Comparison of ENCODE assay signal across 8 cellular contexts in the genomic region with DNA sequence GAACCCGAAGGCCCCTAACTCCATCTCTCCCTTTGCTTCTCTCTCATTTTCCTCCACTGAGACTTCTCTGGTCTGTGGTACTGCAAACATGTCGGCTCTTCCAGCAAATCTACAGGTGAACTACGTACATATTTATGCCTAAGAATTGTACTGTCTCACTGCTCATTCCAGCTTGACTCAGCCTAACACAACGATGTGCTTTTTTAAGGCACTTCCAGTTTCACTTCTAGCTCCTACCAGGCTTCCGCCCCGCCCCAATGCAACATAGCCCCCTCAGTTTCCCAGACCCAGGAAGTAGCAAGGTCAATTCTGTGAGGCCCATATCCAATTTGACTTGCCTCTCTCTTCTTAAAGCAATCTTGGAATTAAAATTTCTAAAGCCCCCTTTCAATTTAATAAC.
DNase-seq lines count a peak whose midpoint lies in the region; ATAC-seq, FAIRE-seq and TF ChIP-seq lines count a peak whose summit lies in the region.

No MANE protein-coding gene starts in this region.

- FAIRE-seq in islet of Langerhans (lab: Jason Lieb, UNC) (peak; percentile 82), urothelium cell line (lab: Jason Lieb, UNC) (no peak)

- ATAC-seq in GM18519 (IDR thresholded peaks at IDR 0.05; ENCODE audit: low FRiP score, unreplicated experiment) (peak; percentile 71), HG02973 (IDR thresholded peaks at IDR 0.05; ENCODE audit: unreplicated experiment) (peak; percentile 82), SK-N-SH treated with all-trans-retinoic acid at 6 μM for 48 hours (peak; percentile 79)

- peak; percentile 30 for DNase-seq in amniotic stem cell (lab: John Stamatoyannopoulos, UW)
- peak; percentile 64 for DNase-seq in stimulated activated CD4-positive, alpha-beta T cell treated with anti-CD3 and anti-CD28 coated beads, Interleukin-4, amount 100 ng/mL, for 24 hours
- no peak for DNase-seq in SHP77 (lab: John Stamatoyannopoulos, UW)
- DNase-seq in urothelium cell line (ENCODE audit: low spot score): no peak

TF ChIP-seq in SK-N-SH treated with all-trans-retinoic acid at 6 μM for 48 hours, 23 proteins besides CTCF, POLR2A, EP300 and RAD21:
- TF ChIP-seq CSDC2 (CRISPR knock-in tag; IDR thresholded peaks at IDR 0.05): no peak
- no peak for TF ChIP-seq ZC3H10 (CRISPR knock-in tag; IDR thresholded peaks at IDR 0.05)
- no peak for TF ChIP-seq ZFP3 (CRISPR knock-in tag; IDR thresholded peaks at IDR 0.05)
- TF ChIP-seq ZFP30 (CRISPR knock-in tag; IDR thresholded peaks at IDR 0.05): no peak
- no peak for TF ChIP-seq POU6F1 (CRISPR knock-in tag; IDR thresholded peaks at IDR 0.05; ENCODE audit: borderline replicate concordance, low read depth)
- no peak for TF ChIP-seq ZNF8 (CRISPR knock-in tag; IDR thresholded peaks at IDR 0.05)
- no peak for TF ChIP-seq ZNF70 (CRISPR knock-in tag; IDR thresholded peaks at IDR 0.05)
- no peak for TF ChIP-seq GLIS3 (CRISPR knock-in tag; IDR thresholded peaks at IDR 0.05)
- no peak for TF ChIP-seq TCF4 (CRISPR knock-in tag; IDR thresholded peaks at IDR 0.05; ENCODE audit: borderline replicate concordance)
- TF ChIP-seq BACH2 (CRISPR knock-in tag; IDR thresholded peaks at IDR 0.05; ENCODE audit: borderline replicate concordance): no peak
- TF ChIP-seq ESRRG (CRISPR knock-in tag; IDR thresholded peaks at IDR 0.05): no peak
- no peak for TF ChIP-seq ISL1 (CRISPR knock-in tag; IDR thresholded peaks at IDR 0.05)
- no peak for TF ChIP-seq TOX (CRISPR knock-in tag; IDR thresholded peaks at IDR 0.05; ENCODE audit: borderline replicate concordance)
- TF ChIP-seq RARB (CRISPR knock-in tag; IDR thresholded peaks at IDR 0.05): no peak
- TF ChIP-seq PATZ1 (CRISPR knock-in tag; IDR thresholded peaks at IDR 0.05; ENCODE audit: borderline replicate concordance): no peak
- TF ChIP-seq, protein P1, sequence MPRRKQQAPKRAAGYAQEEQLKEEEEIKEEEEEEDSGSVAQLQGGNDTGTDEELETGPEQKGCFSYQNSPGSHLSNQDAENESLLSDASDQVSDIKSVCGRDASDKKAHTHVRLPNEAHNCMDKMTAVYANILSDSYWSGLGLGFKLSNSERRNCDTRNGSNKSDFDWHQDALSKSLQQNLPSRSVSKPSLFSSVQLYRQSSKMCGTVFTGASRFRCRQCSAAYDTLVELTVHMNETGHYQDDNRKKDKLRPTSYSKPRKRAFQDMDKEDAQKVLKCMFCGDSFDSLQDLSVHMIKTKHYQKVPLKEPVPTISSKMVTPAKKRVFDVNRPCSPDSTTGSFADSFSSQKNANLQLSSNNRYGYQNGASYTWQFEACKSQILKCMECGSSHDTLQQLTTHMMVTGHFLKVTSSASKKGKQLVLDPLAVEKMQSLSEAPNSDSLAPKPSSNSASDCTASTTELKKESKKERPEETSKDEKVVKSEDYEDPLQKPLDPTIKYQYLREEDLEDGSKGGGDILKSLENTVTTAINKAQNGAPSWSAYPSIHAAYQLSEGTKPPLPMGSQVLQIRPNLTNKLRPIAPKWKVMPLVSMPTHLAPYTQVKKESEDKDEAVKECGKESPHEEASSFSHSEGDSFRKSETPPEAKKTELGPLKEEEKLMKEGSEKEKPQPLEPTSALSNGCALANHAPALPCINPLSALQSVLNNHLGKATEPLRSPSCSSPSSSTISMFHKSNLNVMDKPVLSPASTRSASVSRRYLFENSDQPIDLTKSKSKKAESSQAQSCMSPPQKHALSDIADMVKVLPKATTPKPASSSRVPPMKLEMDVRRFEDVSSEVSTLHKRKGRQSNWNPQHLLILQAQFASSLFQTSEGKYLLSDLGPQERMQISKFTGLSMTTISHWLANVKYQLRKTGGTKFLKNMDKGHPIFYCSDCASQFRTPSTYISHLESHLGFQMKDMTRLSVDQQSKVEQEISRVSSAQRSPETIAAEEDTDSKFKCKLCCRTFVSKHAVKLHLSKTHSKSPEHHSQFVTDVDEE (CRISPR knock-in tag; IDR thresholded peaks at IDR 0.05): no peak
- TF ChIP-seq OSR1 (CRISPR knock-in tag; IDR thresholded peaks at IDR 0.05): no peak
- no peak for TF ChIP-seq CREB5 (CRISPR knock-in tag; IDR thresholded peaks at IDR 0.05; ENCODE audit: low read depth)
- TF ChIP-seq ARNTL (CRISPR knock-in tag; IDR thresholded peaks at IDR 0.05; ENCODE audit: borderline replicate concordance, low read depth): no peak
- no peak for TF ChIP-seq ZNF565 (CRISPR knock-in tag; conservative IDR thresholded peaks at IDR 0.05; ENCODE audit: low read depth)
TF ChIP-seq in SK-N-SH treated with all-trans-retinoic acid at 6 μM for 48 hours: peak in this region for 0.

Comparison
In these comparisons a context has a peak if more than half of its experiments do, and no peak if none do; other contexts are left out.
1. DNase-seq: peak in amniotic stem cell (single experiment) and stimulated activated CD4-positive, alpha-beta T cell treated with anti-CD3 and anti-CD28 coated beads, Interleukin-4, amount 100 ng/mL, for 24 hours (single experiment); none in SHP77 (0 of 2) and urothelium cell line (single experiment).
2. Peak in every context shown above with its lines, with median percentiles within 50 percentile points of each other: ATAC-seq.